Comparison of ENCODE assay signal across 18 cellular contexts in the genomic region with DNA sequence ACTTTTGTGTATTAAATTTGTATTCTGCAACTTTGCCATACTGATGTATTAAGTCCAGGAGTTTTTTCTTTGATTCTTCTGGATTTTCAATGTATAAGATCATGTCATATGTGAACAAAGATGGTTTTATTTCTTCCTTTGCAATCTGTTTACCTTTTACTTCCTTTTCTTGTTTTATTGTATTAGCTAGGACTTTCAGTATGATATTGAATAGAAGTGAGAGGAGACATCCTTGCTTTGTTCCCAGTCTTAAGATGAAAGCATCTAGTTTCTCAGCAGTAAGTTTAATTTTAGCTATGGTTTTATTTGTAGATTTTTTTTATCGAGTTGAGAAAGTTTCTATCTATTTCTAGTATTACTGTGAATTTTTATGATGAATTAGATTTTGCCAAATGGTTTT. TPM values are rescaled to one million over a fixed set of nuclear protein-coding genes. Genes with fewer than 3 reads are reported as not detected.
A peak's percentile ranks its signal among the peaks of the same experiment; 100 is the strongest.
DNase-seq lines count a peak whose midpoint lies in the region; ATAC-seq, FAIRE-seq and TF ChIP-seq lines count a peak whose summit lies in the region.
"Had no signal": no experiment of that assay in that cellular context is flagged by ENCODE, and none has a peak within 500 bp of the region (broad histone marks: within the 10 kb centered on the region; RNA-seq: fewer than 3 reads in every experiment).

No MANE protein-coding gene starts in this region.

- DNase-seq in frontal cortex (ENCODE audit: low spot score in 2 of 2) (no peak), COLO668 (lab: John Stamatoyannopoulos, UW; ENCODE audit: unreplicated experiment) (no peak), omental fat pad (ENCODE audit: low spot score) (no peak)
- DNase-seq: COR-L47, DMS 273 treated with DMSO at 0.1 percent for 48 hours, GDM1, NCI-H1105 treated with DMSO at 0.1 percent for 48 hours, NCI-H1694, NCI-H2081 treated with DMSO at 0.1 percent for 48 hours, NCI-H748 treated with DMSO at 0.1 percent for 48 hours, OCI-M1, SHP77 treated with DMSO at 0.1 percent for 48 hours, SK-N-SH had no signal

- FAIRE-seq in frontal cortex (lab: Jason Lieb, UNC), result peak; percentile 8
- FAIRE-seq: H1 had no signal

- no peak for TF ChIP-seq CTCF in omental fat pad (IDR thresholded peaks at IDR 0.05)

- peak; percentile 60 for ATAC-seq in GM18858 (IDR thresholded peaks at IDR 0.05; ENCODE audit: unreplicated experiment)
- peak; percentile 61 for ATAC-seq in HG02852 (IDR thresholded peaks at IDR 0.05; ENCODE audit: unreplicated experiment)
- ATAC-seq in HG03159 (IDR thresholded peaks at IDR 0.05; ENCODE audit: unreplicated experiment), result no peak
- no peak for ATAC-seq in HG02763 (IDR thresholded peaks at IDR 0.05; ENCODE audit: unreplicated experiment)
- no peak for ATAC-seq in omental fat pad (ENCODE audit: low FRiP score)

RNA-seq across cellular contexts. Expression of gene VRK2, which starts 25.5 kb away (rescaled TPM):
- total RNA-seq in frontal cortex, result 6.1 TPM
- 10 to 100 TPM; 16.1 to 24.6 (median 18.7) TPM for total RNA-seq in omental fat pad

Comparison
In these comparisons a context has a peak if more than half of its experiments do, and no peak if none do; other contexts are left out.
1. ATAC-seq: peak in GM18858 (single experiment) and HG02852 (single experiment); none in HG03159 (single experiment), HG02763 (single experiment) and omental fat pad (single experiment).